Comparison of ENCODE assay signal across 1 cellular context in genomic region chr6:167152858-167153257, GRCh38.
TF ChIP-seq lines count a peak whose summit lies in the region.

No MANE protein-coding gene starts in this region.

TF ChIP-seq in GM12878, 131 proteins besides CTCF, POLR2A, EP300 and RAD21 (continued from another document and continues in another):
- TF ChIP-seq, protein P1, sequence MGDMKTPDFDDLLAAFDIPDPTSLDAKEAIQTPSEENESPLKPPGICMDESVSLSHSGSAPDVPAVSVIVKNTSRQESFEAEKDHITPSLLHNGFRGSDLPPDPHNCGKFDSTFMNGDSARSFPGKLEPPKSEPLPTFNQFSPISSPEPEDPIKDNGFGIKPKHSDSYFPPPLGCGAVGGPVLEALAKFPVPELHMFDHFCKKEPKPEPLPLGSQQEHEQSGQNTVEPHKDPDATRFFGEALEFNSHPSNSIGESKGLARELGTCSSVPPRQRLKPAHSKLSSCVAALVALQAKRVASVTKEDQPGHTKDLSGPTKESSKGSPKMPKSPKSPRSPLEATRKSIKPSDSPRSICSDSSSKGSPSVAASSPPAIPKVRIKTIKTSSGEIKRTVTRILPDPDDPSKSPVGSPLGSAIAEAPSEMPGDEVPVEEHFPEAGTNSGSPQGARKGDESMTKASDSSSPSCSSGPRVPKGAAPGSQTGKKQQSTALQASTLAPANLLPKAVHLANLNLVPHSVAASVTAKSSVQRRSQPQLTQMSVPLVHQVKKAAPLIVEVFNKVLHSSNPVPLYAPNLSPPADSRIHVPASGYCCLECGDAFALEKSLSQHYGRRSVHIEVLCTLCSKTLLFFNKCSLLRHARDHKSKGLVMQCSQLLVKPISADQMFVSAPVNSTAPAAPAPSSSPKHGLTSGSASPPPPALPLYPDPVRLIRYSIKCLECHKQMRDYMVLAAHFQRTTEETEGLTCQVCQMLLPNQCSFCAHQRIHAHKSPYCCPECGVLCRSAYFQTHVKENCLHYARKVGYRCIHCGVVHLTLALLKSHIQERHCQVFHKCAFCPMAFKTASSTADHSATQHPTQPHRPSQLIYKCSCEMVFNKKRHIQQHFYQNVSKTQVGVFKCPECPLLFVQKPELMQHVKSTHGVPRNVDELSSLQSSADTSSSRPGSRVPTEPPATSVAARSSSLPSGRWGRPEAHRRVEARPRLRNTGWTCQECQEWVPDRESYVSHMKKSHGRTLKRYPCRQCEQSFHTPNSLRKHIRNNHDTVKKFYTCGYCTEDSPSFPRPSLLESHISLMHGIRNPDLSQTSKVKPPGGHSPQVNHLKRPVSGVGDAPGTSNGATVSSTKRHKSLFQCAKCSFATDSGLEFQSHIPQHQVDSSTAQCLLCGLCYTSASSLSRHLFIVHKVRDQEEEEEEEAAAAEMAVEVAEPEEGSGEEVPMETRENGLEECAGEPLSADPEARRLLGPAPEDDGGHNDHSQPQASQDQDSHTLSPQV (IDR thresholded peaks at IDR 0.05) = no peak
- TF ChIP-seq MXI1 (IDR thresholded peaks at IDR 0.05; ENCODE audit: low read depth, low read length) = no peak
- TF ChIP-seq, protein P2, sequence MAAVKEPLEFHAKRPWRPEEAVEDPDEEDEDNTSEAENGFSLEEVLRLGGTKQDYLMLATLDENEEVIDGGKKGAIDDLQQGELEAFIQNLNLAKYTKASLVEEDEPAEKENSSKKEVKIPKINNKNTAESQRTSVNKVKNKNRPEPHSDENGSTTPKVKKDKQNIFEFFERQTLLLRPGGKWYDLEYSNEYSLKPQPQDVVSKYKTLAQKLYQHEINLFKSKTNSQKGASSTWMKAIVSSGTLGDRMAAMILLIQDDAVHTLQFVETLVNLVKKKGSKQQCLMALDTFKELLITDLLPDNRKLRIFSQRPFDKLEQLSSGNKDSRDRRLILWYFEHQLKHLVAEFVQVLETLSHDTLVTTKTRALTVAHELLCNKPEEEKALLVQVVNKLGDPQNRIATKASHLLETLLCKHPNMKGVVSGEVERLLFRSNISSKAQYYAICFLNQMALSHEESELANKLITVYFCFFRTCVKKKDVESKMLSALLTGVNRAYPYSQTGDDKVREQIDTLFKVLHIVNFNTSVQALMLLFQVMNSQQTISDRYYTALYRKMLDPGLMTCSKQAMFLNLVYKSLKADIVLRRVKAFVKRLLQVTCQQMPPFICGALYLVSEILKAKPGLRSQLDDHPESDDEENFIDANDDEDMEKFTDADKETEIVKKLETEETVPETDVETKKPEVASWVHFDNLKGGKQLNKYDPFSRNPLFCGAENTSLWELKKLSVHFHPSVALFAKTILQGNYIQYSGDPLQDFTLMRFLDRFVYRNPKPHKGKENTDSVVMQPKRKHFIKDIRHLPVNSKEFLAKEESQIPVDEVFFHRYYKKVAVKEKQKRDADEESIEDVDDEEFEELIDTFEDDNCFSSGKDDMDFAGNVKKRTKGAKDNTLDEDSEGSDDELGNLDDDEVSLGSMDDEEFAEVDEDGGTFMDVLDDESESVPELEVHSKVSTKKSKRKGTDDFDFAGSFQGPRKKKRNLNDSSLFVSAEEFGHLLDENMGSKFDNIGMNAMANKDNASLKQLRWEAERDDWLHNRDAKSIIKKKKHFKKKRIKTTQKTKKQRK (IDR thresholded peaks at IDR 0.05; ENCODE audit: low read depth, low read length) = no peak
- TF ChIP-seq RUNX3 (IDR thresholded peaks at IDR 0.05; ENCODE audit: low read length) = peak; percentile 88
- TF ChIP-seq HSF1 (IDR thresholded peaks at IDR 0.05; ENCODE audit: low read depth, low read length) = no peak
- TF ChIP-seq, protein P3, sequence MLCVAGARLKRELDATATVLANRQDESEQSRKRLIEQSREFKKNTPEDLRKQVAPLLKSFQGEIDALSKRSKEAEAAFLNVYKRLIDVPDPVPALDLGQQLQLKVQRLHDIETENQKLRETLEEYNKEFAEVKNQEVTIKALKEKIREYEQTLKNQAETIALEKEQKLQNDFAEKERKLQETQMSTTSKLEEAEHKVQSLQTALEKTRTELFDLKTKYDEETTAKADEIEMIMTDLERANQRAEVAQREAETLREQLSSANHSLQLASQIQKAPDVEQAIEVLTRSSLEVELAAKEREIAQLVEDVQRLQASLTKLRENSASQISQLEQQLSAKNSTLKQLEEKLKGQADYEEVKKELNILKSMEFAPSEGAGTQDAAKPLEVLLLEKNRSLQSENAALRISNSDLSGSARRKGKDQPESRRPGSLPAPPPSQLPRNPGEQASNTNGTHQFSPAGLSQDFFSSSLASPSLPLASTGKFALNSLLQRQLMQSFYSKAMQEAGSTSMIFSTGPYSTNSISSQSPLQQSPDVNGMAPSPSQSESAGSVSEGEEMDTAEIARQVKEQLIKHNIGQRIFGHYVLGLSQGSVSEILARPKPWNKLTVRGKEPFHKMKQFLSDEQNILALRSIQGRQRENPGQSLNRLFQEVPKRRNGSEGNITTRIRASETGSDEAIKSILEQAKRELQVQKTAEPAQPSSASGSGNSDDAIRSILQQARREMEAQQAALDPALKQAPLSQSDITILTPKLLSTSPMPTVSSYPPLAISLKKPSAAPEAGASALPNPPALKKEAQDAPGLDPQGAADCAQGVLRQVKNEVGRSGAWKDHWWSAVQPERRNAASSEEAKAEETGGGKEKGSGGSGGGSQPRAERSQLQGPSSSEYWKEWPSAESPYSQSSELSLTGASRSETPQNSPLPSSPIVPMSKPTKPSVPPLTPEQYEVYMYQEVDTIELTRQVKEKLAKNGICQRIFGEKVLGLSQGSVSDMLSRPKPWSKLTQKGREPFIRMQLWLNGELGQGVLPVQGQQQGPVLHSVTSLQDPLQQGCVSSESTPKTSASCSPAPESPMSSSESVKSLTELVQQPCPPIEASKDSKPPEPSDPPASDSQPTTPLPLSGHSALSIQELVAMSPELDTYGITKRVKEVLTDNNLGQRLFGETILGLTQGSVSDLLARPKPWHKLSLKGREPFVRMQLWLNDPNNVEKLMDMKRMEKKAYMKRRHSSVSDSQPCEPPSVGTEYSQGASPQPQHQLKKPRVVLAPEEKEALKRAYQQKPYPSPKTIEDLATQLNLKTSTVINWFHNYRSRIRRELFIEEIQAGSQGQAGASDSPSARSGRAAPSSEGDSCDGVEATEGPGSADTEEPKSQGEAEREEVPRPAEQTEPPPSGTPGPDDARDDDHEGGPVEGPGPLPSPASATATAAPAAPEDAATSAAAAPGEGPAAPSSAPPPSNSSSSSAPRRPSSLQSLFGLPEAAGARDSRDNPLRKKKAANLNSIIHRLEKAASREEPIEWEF (IDR thresholded peaks at IDR 0.05; ENCODE audit: insufficient replicate concordance, low read depth, low read length) = no peak
- TF ChIP-seq CBX3 (IDR thresholded peaks at IDR 0.05; ENCODE audit: borderline replicate concordance, low read depth) = no peak
- TF ChIP-seq ASH2L (IDR thresholded peaks at IDR 0.05; ENCODE audit: borderline replicate concordance, low read depth) = no peak
- TF ChIP-seq CREM (IDR thresholded peaks at IDR 0.05; ENCODE audit: low read depth) = peak; percentile 53; the same call in 1 of the 2 replicates
- TF ChIP-seq NR2C2 (IDR thresholded peaks at IDR 0.05; ENCODE audit: borderline replicate concordance, control insufficient read depth, insufficient read length, low read depth) = no peak
- peak; percentile 75 for TF ChIP-seq IKZF1 (conservative IDR thresholded peaks at IDR 0.05)
- TF ChIP-seq NKRF (conservative IDR thresholded peaks at IDR 0.05) = no peak
- TF ChIP-seq NR2F1 (conservative IDR thresholded peaks at IDR 0.05) = no peak
- peak; percentile 61; the same call in 1 of the 2 replicates for TF ChIP-seq CBFB (IDR thresholded peaks at IDR 0.05; ENCODE audit: low read depth)
- peak; percentile 76 for TF ChIP-seq SP1 (IDR thresholded peaks at IDR 0.05; ENCODE audit: low read depth, low read length)
- no peak for TF ChIP-seq RELA (IDR thresholded peaks at IDR 0.05; ENCODE audit: borderline replicate concordance, partially characterized antibody)
- no peak for TF ChIP-seq PBX3 (IDR thresholded peaks at IDR 0.05; ENCODE audit: insufficient replicate concordance, low read depth, low read length)
- TF ChIP-seq, protein P4, sequence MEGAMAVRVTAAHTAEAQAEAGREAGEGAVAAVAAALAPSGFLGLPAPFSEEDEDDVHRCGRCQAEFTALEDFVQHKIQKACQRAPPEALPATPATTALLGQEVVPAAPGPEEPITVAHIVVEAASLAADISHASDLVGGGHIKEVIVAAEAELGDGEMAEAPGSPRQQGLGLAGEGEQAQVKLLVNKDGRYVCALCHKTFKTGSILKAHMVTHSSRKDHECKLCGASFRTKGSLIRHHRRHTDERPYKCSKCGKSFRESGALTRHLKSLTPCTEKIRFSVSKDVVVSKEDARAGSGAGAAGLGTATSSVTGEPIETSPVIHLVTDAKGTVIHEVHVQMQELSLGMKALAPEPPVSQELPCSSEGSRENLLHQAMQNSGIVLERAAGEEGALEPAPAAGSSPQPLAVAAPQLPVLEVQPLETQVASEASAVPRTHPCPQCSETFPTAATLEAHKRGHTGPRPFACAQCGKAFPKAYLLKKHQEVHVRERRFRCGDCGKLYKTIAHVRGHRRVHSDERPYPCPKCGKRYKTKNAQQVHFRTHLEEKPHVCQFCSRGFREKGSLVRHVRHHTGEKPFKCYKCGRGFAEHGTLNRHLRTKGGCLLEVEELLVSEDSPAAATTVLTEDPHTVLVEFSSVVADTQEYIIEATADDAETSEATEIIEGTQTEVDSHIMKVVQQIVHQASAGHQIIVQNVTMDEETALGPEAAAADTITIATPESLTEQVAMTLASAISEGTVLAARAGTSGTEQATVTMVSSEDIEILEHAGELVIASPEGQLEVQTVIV (IDR thresholded peaks at IDR 0.05; ENCODE audit: borderline replicate concordance, partially characterized antibody) = no peak
- TF ChIP-seq RB1 (IDR thresholded peaks at IDR 0.05; ENCODE audit: borderline replicate concordance) = no peak
- TF ChIP-seq CEBPB (IDR thresholded peaks at IDR 0.05; ENCODE audit: borderline replicate concordance in 1 of 2, low read depth in 2 of 2, low read length in 2 of 2) = no peak
- TF ChIP-seq PAX5 (IDR thresholded peaks at IDR 0.05; ENCODE audit: borderline replicate concordance, low read depth, low read length) = peak; percentile 80
- peak in 1 of 2 experiments; percentile 51; a peak in 2 of 3 replicates for TF ChIP-seq EGR1 (IDR thresholded peaks at IDR 0.05; ENCODE audit: borderline replicate concordance in 1 of 2, low read depth in 2 of 2, low read length in 2 of 2)
- no peak for TF ChIP-seq NFYA (IDR thresholded peaks at IDR 0.05; ENCODE audit: borderline replicate concordance, low read depth, low read length)
- TF ChIP-seq RFX5 (IDR thresholded peaks at IDR 0.05; ENCODE audit: low read depth, low read length) = no peak
- TF ChIP-seq E2F4 (IDR thresholded peaks at IDR 0.05; ENCODE audit: low read depth, low read length) = no peak
- TF ChIP-seq CBX5 (IDR thresholded peaks at IDR 0.05; ENCODE audit: low read depth) = no peak
- no peak for TF ChIP-seq ZSCAN29 (IDR thresholded peaks at IDR 0.05)
- TF ChIP-seq ATF7 (IDR thresholded peaks at IDR 0.05; ENCODE audit: low read depth) = peak; percentile 45
- TF ChIP-seq SMARCA5 (IDR thresholded peaks at IDR 0.05) = no peak
- no peak; the same call in 1 of the 2 replicates for TF ChIP-seq ZNF217 (IDR thresholded peaks at IDR 0.05)
- no peak for TF ChIP-seq PKNOX1 (IDR thresholded peaks at IDR 0.05)
